Comparison of ENCODE assay signal across 8 cellular contexts in the genomic region with DNA sequence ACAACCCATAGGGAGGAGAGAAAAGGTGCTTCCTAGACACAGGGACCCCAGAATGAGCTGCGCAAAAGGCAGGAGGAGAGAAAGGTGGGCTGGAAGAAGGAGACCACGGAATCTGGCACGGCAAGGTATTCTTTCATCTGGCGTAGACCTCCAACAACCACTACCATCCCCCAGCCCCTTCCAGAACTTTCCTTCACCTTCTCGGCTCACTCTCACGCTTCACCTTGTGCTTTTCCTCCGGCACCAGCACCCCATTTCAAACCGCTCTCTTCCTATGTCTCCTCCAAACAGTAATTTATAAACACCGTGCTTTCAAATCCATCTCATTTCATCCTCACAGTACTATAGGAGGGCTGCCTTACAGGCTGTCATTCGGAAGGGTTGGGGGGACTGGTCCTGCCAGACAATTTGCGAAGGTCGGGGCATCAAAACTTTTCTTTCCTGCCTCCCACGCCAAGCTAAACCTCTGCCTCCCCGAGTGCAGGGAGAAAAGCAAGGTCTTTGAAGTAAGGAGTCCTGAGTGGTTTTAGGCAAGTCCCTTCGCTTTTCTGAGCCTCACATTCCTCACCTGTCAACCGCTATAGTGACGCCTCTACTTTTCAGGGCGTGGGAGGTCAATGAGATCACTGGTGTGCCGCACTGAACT. TPM values are rescaled to one million over a fixed set of nuclear protein-coding genes. Genes with fewer than 3 reads are reported as not detected.
DNase-seq lines count a peak whose midpoint lies in the region; ATAC-seq and TF ChIP-seq lines count a peak whose summit lies in the region.

No MANE protein-coding gene starts in this region.

- peak overlapping the region; percentile 94 for H3K4me3 Mint-ChIP-seq in progenitor cell of endocrine pancreas (ENCODE audit: low read depth)

- no peaks in the 10 kb centered on the region for H3K27me3 ChIP-seq in SJSA1 (replicated peaks)

- DNase-seq in SJSA1 (ENCODE audit: low read depth in 1 of 2, low spot score in 2 of 2) (no peak), epithelial cell of esophagus (ENCODE audit: low read depth) (no peak), progenitor cell of endocrine pancreas (ENCODE audit: low spot score, unreplicated experiment) (no peak)
- no peak for DNase-seq in activated effector memory CD4-positive, alpha-beta T cell treated with anti-CD3 and anti-CD28 coated beads, Interleukin-2, amount 50 U/mL, for 16 hours

- H3K27ac Mint-ChIP-seq in progenitor cell of endocrine pancreas = peak overlapping the region; percentile 94

- H3K36me3 ChIP-seq in SJSA1 = no peaks in the 10 kb centered on the region

- no peak overlapping the region for H3K27ac ChIP-seq in SJSA1

- peaks cover 18% of the 10 kb centered on the region for H3K4me1 ChIP-seq in SJSA1 (replicated peaks)

- no peaks in the 10 kb centered on the region for H3K9me3 Mint-ChIP-seq in progenitor cell of endocrine pancreas (ENCODE audit: low read depth)

- TF ChIP-seq CTCF in GM12875 (IDR thresholded peaks at IDR 0.05; ENCODE audit: borderline replicate concordance, insufficient read depth, low read depth, low read length) (no peak), epithelial cell of esophagus (IDR thresholded peaks at IDR 0.05; ENCODE audit: insufficient read depth, low read depth, low read length, missing control alignments) (no peak), progenitor cell of endocrine pancreas (IDR thresholded peaks at IDR 0.05; ENCODE audit: unreplicated experiment) (no peak)

- no peaks in the 10 kb centered on the region for H3K9me3 ChIP-seq in SJSA1 (replicated peaks)

- no peaks in the 10 kb centered on the region for H3K36me3 Mint-ChIP-seq in progenitor cell of endocrine pancreas (ENCODE audit: insufficient read depth)

- H3K4me3 ChIP-seq in GM12875 (ENCODE audit: low read depth, low read length) = peak overlapping the region; percentile 88
- peak overlapping the region; percentile 72 for H3K4me3 ChIP-seq in SJSA1
- peak overlapping the region; percentile 84 for H3K4me3 ChIP-seq in epithelial cell of esophagus (ENCODE audit: low read length)

- H3K27me3 Mint-ChIP-seq in progenitor cell of endocrine pancreas = no peaks in the 10 kb centered on the region

- ATAC-seq in HG03159 (IDR thresholded peaks at IDR 0.05; ENCODE audit: unreplicated experiment) (no peak), GM19467 (IDR thresholded peaks at IDR 0.05; ENCODE audit: unreplicated experiment) (no peak), HG03039 (IDR thresholded peaks at IDR 0.05; ENCODE audit: unreplicated experiment) (no peak)

- peaks cover 27% of the 10 kb centered on the region for H3K4me1 Mint-ChIP-seq in progenitor cell of endocrine pancreas (ENCODE audit: low read depth)

RNA-seq across cellular contexts. Expression of gene KCTD21, which starts 0.9 kb away (rescaled TPM):
- 2.1 and 5.7 TPM in 2 replicates for total RNA-seq in SJSA1 (2014; rRNA removed; shearing (Covaris generic))
- 7.4 and 10.1 TPM in 2 replicates for total RNA-seq in progenitor cell of endocrine pancreas

RNA-seq across cellular contexts. Expression of gene USP35, which starts 1.2 kb away (rescaled TPM):
- total RNA-seq in SJSA1 (2014; rRNA removed; shearing (Covaris generic)) = 3.4 and 4.0 TPM in 2 replicates
- total RNA-seq in progenitor cell of endocrine pancreas = 14.7 and 16.5 TPM in 2 replicates

RNA-seq across cellular contexts. Expression of gene ALG8, which starts 48.1 kb away (rescaled TPM):
- 41.7 and 41.8 TPM in 2 replicates for total RNA-seq in SJSA1 (2014; rRNA removed; shearing (Covaris generic))
- 60.4 and 61.0 TPM in 2 replicates for total RNA-seq in progenitor cell of endocrine pancreas
